27 cellular contexts compared by ENCODE assay signal in genomic region chr9:128823362-128823902, GRCh38.
"Had no signal": no experiment of that assay in that cellular context is flagged by ENCODE, and none has a peak within 500 bp of the region (broad histone marks: within the 10 kb centered on the region; RNA-seq: fewer than 3 reads in every experiment).

No MANE protein-coding gene starts in this region.

- H3K9me3 ChIP-seq: ascending aorta, gastroesophageal sphincter, ovary, thoracic aorta, uterus had no signal

- ATAC-seq: activated CD4-positive, alpha-beta T cell treated with anti-CD3 and anti-CD28 coated beads for 36 hours; effector memory CD8-positive, alpha-beta T cell; gastroesophageal sphincter; left cardiac atrium; stimulated activated naive B cell treated with anti-CD40 and anti-IgM and Interleukin-4, amounts not matched to agents 10 μg/mL and 1 μg/mL and 100 μg/mL, for 72 hours had no signal

- H2AFZ ChIP-seq: hepatocyte had no signal

- H3K27ac Mint-ChIP-seq: activated CD4-positive, alpha-beta T cell treated with anti-CD3 and anti-CD28 coated beads for 36 hours; activated naive CD4-positive, alpha-beta T cell treated with anti-CD3 and anti-CD28 coated beads, Interleukin-2, amount 10 ng/mL, durations not matched to agents 7 days and 5 days; activated naive CD8-positive, alpha-beta T cell treated with anti-CD3 and anti-CD28 coated beads, Interleukin-2, amount 10 ng/mL, durations not matched to agents 7 days and 5 days; brain; mesothelial cell of epicardium; naive B cell; nephron progenitor cell; type B pancreatic cell had no signal

- H3K36me3 Mint-ChIP-seq: naive B cell, type B pancreatic cell had no signal

- H3K4me3 ChIP-seq: ascending aorta, gastroesophageal sphincter, hepatocyte, ovary, smooth muscle cell, thoracic aorta, uterus had no signal

- H3K27me3 Mint-ChIP-seq: activated CD4-positive, alpha-beta T cell treated with anti-CD3 and anti-CD28 coated beads for 36 hours; activated naive CD4-positive, alpha-beta T cell treated with anti-CD3 and anti-CD28 coated beads, Interleukin-2, amount 10 ng/mL, durations not matched to agents 7 days and 5 days; activated naive CD8-positive, alpha-beta T cell treated with anti-CD3 and anti-CD28 coated beads, Interleukin-2, amount 10 ng/mL, durations not matched to agents 7 days and 5 days; effector memory CD8-positive, alpha-beta T cell; naive B cell; progenitor cell of endocrine pancreas; stimulated activated naive B cell treated with anti-CD40 and anti-IgM and Interleukin-4, amounts not matched to agents 10 μg/mL and 1 μg/mL and 100 μg/mL, for 72 hours; type B pancreatic cell had no signal

- H3K27me3 ChIP-seq: ascending aorta, gastroesophageal sphincter, hepatocyte, ovary, uterus had no signal

- H3K36me3 ChIP-seq: ovary, uterus had no signal

- H3K27ac ChIP-seq: ascending aorta, gastroesophageal sphincter, hepatocyte, ovary, thoracic aorta, uterus had no signal

- H3K4me2 ChIP-seq: hepatocyte, smooth muscle cell had no signal

- H3K9me3 Mint-ChIP-seq: activated naive CD4-positive, alpha-beta T cell treated with anti-CD3 and anti-CD28 coated beads, Interleukin-2, amount 10 ng/mL, durations not matched to agents 7 days and 5 days; activated naive CD8-positive, alpha-beta T cell treated with anti-CD3 and anti-CD28 coated beads, Interleukin-2, amount 10 ng/mL, durations not matched to agents 7 days and 5 days; brain; effector memory CD8-positive, alpha-beta T cell; mesothelial cell of epicardium; naive B cell; nephron progenitor cell; stimulated activated naive B cell treated with anti-CD40 and anti-IgM and Interleukin-4, amounts not matched to agents 10 μg/mL and 1 μg/mL and 100 μg/mL, for 72 hours; type B pancreatic cell had no signal

- DNase-seq: activated CD4-positive, alpha-beta T cell treated with anti-CD3 and anti-CD28 coated beads for 36 hours; activated CD4-positive, alpha-beta T cell treated with anti-CD3 and anti-CD28 coated beads, Interleukin-2, amount 50 U/mL, for 48 hours; activated CD4-positive, CD25-positive, alpha-beta regulatory T cell; activated CD8-positive, alpha-beta memory T cell treated with anti-CD3 and anti-CD28 coated beads for 24 hours; activated gamma-delta T cell; activated naive CD4-positive, alpha-beta T cell treated with anti-CD3 and anti-CD28 coated beads, Interleukin-2, amount 10 ng/mL, durations not matched to agents 7 days and 5 days; activated naive CD8-positive, alpha-beta T cell treated with anti-CD3 and anti-CD28 coated beads, Interleukin-2, amount 10 ng/mL, durations not matched to agents 7 days and 5 days; cortex of kidney; effector memory CD8-positive, alpha-beta T cell; left cardiac atrium; naive B cell; nephron progenitor cell; ovary; stimulated activated CD4-positive, alpha-beta T cell treated with anti-CD3 and anti-CD28 coated beads, Interleukin-1b, Interleukin-23, amount 100 ng/mL, for 48 hours; stimulated activated CD4-positive, alpha-beta T cell treated with anti-CD3 and anti-CD28 coated beads, Interleukin-4, amount 100 ng/mL, for 4 hours; stimulated activated CD8-positive, alpha-beta memory T cell treated with anti-CD3 and anti-CD28 coated beads, Interleukin-4, amount 100 ng/mL, for 48 hours; stimulated activated naive B cell treated with anti-CD40 and anti-IgM and Interleukin-4, amounts not matched to agents 10 μg/mL and 1 μg/mL and 100 μg/mL, for 72 hours; uterus had no signal

- H3K4me3 Mint-ChIP-seq: activated CD4-positive, alpha-beta T cell treated with anti-CD3 and anti-CD28 coated beads for 36 hours; activated naive CD4-positive, alpha-beta T cell treated with anti-CD3 and anti-CD28 coated beads, Interleukin-2, amount 10 ng/mL, durations not matched to agents 7 days and 5 days; activated naive CD8-positive, alpha-beta T cell treated with anti-CD3 and anti-CD28 coated beads, Interleukin-2, amount 10 ng/mL, durations not matched to agents 7 days and 5 days; effector memory CD8-positive, alpha-beta T cell; mesothelial cell of epicardium; nephron progenitor cell; stimulated activated naive B cell treated with anti-CD40 and anti-IgM and Interleukin-4, amounts not matched to agents 10 μg/mL and 1 μg/mL and 100 μg/mL, for 72 hours; type B pancreatic cell had no signal
